In the genomic region with DNA sequence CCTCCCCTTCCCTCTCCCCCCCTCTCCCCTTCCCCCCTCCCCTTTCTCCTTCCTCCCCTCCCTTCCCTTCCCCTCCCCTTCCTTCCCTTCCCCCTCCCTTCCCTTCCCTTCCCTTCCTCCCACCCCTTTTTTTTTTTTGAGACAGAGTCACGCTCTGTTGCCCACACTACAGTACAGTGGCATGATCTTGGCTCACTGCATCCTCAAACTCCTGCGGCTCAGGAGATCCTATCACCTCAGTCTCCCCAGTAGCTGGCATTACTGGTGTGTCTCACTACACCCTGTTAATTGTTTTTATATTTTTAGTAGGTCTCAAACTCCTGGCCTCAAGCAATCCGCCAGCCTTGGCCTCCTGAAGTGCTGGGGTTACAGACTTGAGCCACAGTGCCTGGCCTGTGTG, we compare ENCODE assay signal across 17 cellular contexts.
DNase-seq lines count a peak whose midpoint lies in the region; ATAC-seq and TF ChIP-seq lines count a peak whose summit lies in the region.
"Had no signal": no experiment of that assay in that cellular context is flagged by ENCODE, and none has a peak within 500 bp of the region (broad histone marks: within the 10 kb centered on the region; RNA-seq: fewer than 3 reads in every experiment).

No MANE protein-coding gene starts in this region.

- H3K27me3 ChIP-seq in mammary epithelial cell (ENCODE audit: insufficient read depth, low read length): no peaks in the 10 kb centered on the region
- no peaks in the 10 kb centered on the region for H3K27me3 ChIP-seq in upper lobe of left lung
- H3K27me3 ChIP-seq in effector memory CD4-positive, alpha-beta T cell (replicated peaks; ENCODE audit: control insufficient read depth, insufficient read depth, low read length, poor library complexity, severe bottlenecking): no peaks in the 10 kb centered on the region

- dilution Hi-C loops in mammary epithelial cell (cut with HindIII; ENCODE audit: low sequenced_read_pairs): no loop called here

- TF ChIP-seq EP300 in upper lobe of left lung (IDR thresholded peaks at IDR 0.05): no peak

- no peaks in the 10 kb centered on the region for H4K20me1 ChIP-seq in mammary epithelial cell (ENCODE audit: insufficient read depth, low read length)

- H3K4me1 ChIP-seq in mammary epithelial cell (ENCODE audit: insufficient read depth, low read length): peaks cover 9% of the 10 kb centered on the region
- peaks cover 11 to 26% (median 20%) of the 10 kb centered on the region in 4 donors for H3K4me1 ChIP-seq in upper lobe of left lung
- H3K4me1 ChIP-seq in effector memory CD4-positive, alpha-beta T cell (ENCODE audit: control insufficient read depth, insufficient read depth, low read length, poor library complexity, severe bottlenecking): no peaks in the 10 kb centered on the region

- no peak overlapping the region for H3K4me3 Mint-ChIP-seq in MCF 10A (ENCODE audit: unreplicated experiment)

- whole genome bisulfite sequencing in mammary epithelial cell (ENCODE audit: low coverage, missing lambda C conversion rate): 70% methylated on average over 2 of the region's 3 CpGs
- WGBS in upper lobe of left lung, 2 donors: 76 to 79% methylated on average over 3 of the region's 3 CpGs

- in situ Hi-C loops in mammary epithelial cell (cut with MboI; ENCODE audit: low sequenced_read_pairs in 2 of 2): no loop called here

- DNase-seq in MCF 10A (ENCODE audit: unreplicated experiment) (no peak), mammary epithelial cell (no peak), left kidney (ENCODE audit: low read depth, low spot score) (peak; percentile 62), upper lobe of left lung (no peak)
- DNase-seq in stimulated activated naive CD4-positive, alpha-beta T cell treated with Interleukin-2 at 50 U/mL for 16 hours (lab: John Stamatoyannopoulos, UW): no peak
- no peak for DNase-seq in effector memory CD4-positive, alpha-beta T cell
- DNase-seq: Calu3, GF-D8, GM23248, MM.1S, NCI-H1105 treated with DMSO at 0.1 percent for 48 hours, NCI-H1930, PC-9 had no signal

- TF ChIP-seq CTCF in MCF 10A (IDR thresholded peaks at IDR 0.05; ENCODE audit: unreplicated experiment) (no peak), mammary epithelial cell (conservative IDR thresholded peaks at IDR 0.05 in 1 of 2, IDR thresholded peaks at IDR 0.05 in 1 of 2; ENCODE audit: extremely low read depth in 1 of 2, insufficient read depth in 1 of 2, low read depth in 1 of 2, low read length in 2 of 2) (no peak), VCaP (conservative IDR thresholded peaks at IDR 0.05) (no peak), upper lobe of left lung (IDR thresholded peaks at IDR 0.05) (no peak)

- peaks cover 20% of the 10 kb centered on the region for H3K4me1 Mint-ChIP-seq in MCF 10A (ENCODE audit: insufficient read depth, unreplicated experiment)

- no peaks in the 10 kb centered on the region for H3K9me3 ChIP-seq in mammary epithelial cell (replicated peaks; ENCODE audit: insufficient read depth, low read length)
- H3K9me3 ChIP-seq in upper lobe of left lung: no peaks in the 10 kb centered on the region
- no peaks in the 10 kb centered on the region for H3K9me3 ChIP-seq in effector memory CD4-positive, alpha-beta T cell (ENCODE audit: control insufficient read depth, low read length)

- POLR2A ChIA-PET in MCF 10A (lab: Yijun Ruan, JAX): interaction anchor here (0.9 kb wide), 1 partner anchor 101 kb away, joined by 3 read pairs; no protein-coding TSS in a partner anchor

- no peak for TF ChIP-seq POLR2A in upper lobe of left lung (IDR thresholded peaks at IDR 0.05)

- no peak overlapping the region for H3K27ac ChIP-seq in mammary epithelial cell (ENCODE audit: insufficient read depth, low read depth, low read length)
- H3K27ac ChIP-seq in VCaP: peak overlapping the region; percentile 40; the same call in 1 of the 2 replicates
- peak overlapping the region in 3 of 4 donors; percentile 16 to 66 (median 19) for H3K27ac ChIP-seq in upper lobe of left lung
- no peak overlapping the region for H3K27ac ChIP-seq in effector memory CD4-positive, alpha-beta T cell (ENCODE audit: insufficient read depth, low read length, poor library complexity, severe bottlenecking)
- H3K27ac ChIP-seq: GM23248, HL-60, KMS-11, PC-9 had no signal

- no TSS peak for BruUV-seq in MCF 10A (replicated peaks; lab: Mats Ljungman, UMichigan)
- no TSS peak for BruUV-seq in mammary epithelial cell (replicated peaks; lab: Mats Ljungman, UMichigan)

- H3K27me3 Mint-ChIP-seq in MCF 10A (ENCODE audit: insufficient read depth, unreplicated experiment): no peaks in the 10 kb centered on the region

- no peak overlapping the region for H3K9ac ChIP-seq in mammary epithelial cell (ENCODE audit: insufficient read depth, low read length)
- H3K9ac ChIP-seq: GM23248, KMS-11 had no signal

- CTCF ChIA-PET in MCF 10A (lab: Yijun Ruan, JAX) (no interaction called here), mammary epithelial cell (lab: Charles Lee; ENCODE audit: low non-redundant PET) (no interaction called here)

- H3K27ac Mint-ChIP-seq in MCF 10A (ENCODE audit: low read depth, unreplicated experiment): peak overlapping the region; percentile 16

- no peak overlapping the region for H3K4me2 ChIP-seq in mammary epithelial cell (ENCODE audit: insufficient read depth, low read depth, low read length)
- H3K4me2 ChIP-seq: KMS-11, PC-9 had no signal

- no peak overlapping the region for H3K4me3 ChIP-seq in mammary epithelial cell (replicated peaks in 1 of 3; ENCODE audit: insufficient read depth in 1 of 3, low read depth in 2 of 3, low read length in 3 of 3)
- H3K4me3 ChIP-seq in upper lobe of left lung: no peak overlapping the region
- no peak overlapping the region for H3K4me3 ChIP-seq in effector memory CD4-positive, alpha-beta T cell (ENCODE audit: insufficient read depth, low read depth, low read length, poor library complexity, severe bottlenecking)
- H3K4me3 ChIP-seq: GM23248, PC-9 had no signal

- peaks cover 6% of the 10 kb centered on the region for H3K36me3 Mint-ChIP-seq in MCF 10A (ENCODE audit: insufficient read depth, unreplicated experiment)

- H3K9me3 Mint-ChIP-seq in MCF 10A (ENCODE audit: unreplicated experiment): no peaks in the 10 kb centered on the region

- H3K36me3 ChIP-seq in mammary epithelial cell (ENCODE audit: insufficient read depth, low read length) (peaks cover 1% of the 10 kb centered on the region), upper lobe of left lung (peaks cover 0 to 12% (median 4%) of the 10 kb centered on the region in 4 donors)
- no peaks in the 10 kb centered on the region for H3K36me3 ChIP-seq in effector memory CD4-positive, alpha-beta T cell (ENCODE audit: control insufficient read depth, insufficient read depth, low read length)

- H2AFZ ChIP-seq in mammary epithelial cell (ENCODE audit: low read depth, low read length): no peak overlapping the region
- H2AFZ ChIP-seq: GM23248, PC-9 had no signal

- no peak for ATAC-seq in upper lobe of left lung (ENCODE audit: low FRiP score in 2 of 2)
- no peak for ATAC-seq in HG03439 (IDR thresholded peaks at IDR 0.05; ENCODE audit: unreplicated experiment)

- no peaks in the 10 kb centered on the region for H3K79me2 ChIP-seq in mammary epithelial cell (ENCODE audit: insufficient read depth, low read length)

- intact Hi-C loops in MCF 10A (cut with micrococcal nuclease): no loop called here
- intact Hi-C loops in mammary epithelial cell (cut with micrococcal nuclease): no loop called here

Comparison
In these comparisons a context has a peak if more than half of its experiments do, and no peak if none do; other contexts are left out.
1. H3K27ac ChIP-seq: peak in VCaP (single experiment) and upper lobe of left lung (3 of 4); none in mammary epithelial cell (single experiment) and effector memory CD4-positive, alpha-beta T cell (single experiment).